In the genomic region with DNA sequence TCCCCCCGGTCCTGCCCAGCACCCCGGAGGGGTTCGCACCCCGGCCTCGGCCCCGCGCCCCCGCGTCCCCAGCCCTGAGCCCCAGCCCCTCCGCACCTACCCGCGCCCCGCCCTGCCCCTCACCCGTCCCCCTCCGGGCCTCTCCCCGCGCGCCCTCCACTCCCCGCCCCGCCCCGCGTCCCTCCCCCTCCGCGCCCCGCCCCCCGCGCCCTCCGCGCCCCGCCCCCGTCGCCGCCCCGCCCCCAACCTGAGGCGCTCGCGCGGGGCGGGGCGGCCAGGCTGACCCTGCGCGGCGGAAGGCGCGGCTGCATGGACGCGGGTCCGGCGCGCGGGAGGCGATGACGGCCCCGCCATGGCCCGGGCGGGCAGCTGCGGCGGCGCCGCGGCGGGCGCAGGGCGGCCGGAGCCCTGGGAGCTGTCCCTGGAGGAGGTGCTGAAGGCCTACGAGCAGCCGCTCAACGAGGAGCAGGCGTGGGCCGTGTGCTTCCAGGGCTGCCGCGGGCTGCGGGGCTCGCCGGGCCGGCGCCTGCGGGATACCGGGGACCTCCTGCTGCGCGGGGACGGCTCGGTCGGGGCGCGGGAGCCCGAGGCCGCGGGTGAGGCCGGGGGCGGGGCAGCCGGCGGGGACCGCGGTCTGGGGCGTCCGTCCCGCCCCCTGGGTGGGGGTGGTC, we compare ENCODE assay signal across 8 cellular contexts. TPM values are rescaled to one million over a fixed set of nuclear protein-coding genes. Genes with fewer than 3 reads are reported as not detected.
DNase-seq lines count a peak whose midpoint lies in the region; ATAC-seq and TF ChIP-seq lines count a peak whose summit lies in the region.

A gene with protein sequence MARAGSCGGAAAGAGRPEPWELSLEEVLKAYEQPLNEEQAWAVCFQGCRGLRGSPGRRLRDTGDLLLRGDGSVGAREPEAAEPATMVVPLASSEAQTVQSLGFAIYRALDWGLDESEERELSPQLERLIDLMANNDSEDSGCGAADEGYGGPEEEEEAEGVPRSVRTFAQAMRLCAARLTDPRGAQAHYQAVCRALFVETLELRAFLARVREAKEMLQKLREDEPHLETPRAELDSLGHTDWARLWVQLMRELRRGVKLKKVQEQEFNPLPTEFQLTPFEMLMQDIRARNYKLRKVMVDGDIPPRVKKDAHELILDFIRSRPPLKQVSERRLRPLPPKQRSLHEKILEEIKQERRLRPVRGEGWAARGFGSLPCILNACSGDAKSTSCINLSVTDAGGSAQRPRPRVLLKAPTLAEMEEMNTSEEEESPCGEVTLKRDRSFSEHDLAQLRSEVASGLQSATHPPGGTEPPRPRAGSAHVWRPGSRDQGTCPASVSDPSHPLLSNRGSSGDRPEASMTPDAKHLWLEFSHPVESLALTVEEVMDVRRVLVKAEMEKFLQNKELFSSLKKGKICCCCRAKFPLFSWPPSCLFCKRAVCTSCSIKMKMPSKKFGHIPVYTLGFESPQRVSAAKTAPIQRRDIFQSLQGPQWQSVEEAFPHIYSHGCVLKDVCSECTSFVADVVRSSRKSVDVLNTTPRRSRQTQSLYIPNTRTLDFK (plus strand): TSS at position 277 of the 671 bp plus-strand sequence. CDS start 76 bp downstream, at position 353.

- TF ChIP-seq CTCF in kidney epithelial cell (IDR thresholded peaks at IDR 0.05; ENCODE audit: insufficient read depth, low read length, poor library complexity, severe bottlenecking), result no peak

- H3K9me3 ChIP-seq in MG63, result no peaks in the 10 kb centered on the region

- H3K4me3 ChIP-seq in MG63 (peak within 1 kb of the TSS; percentile 45), kidney epithelial cell (ENCODE audit: low read depth, low read length) (peak within 1 kb of the TSS; percentile 48)

- no peaks in the 10 kb centered on the region for H3K36me3 ChIP-seq in MG63
- H3K36me3 ChIP-seq in kidney epithelial cell (ENCODE audit: control insufficient read depth, insufficient read depth, low read length), result no peaks in the 10 kb centered on the region

- H3K27me3 ChIP-seq in MG63, result no peaks in the 10 kb centered on the region
- H3K27me3 ChIP-seq in kidney epithelial cell (ENCODE audit: control insufficient read depth, insufficient read depth, low read length), result no peaks in the 10 kb centered on the region

- DNase-seq in MG63 (peak; percentile 61), cerebellum (ENCODE audit: low spot score) (peak; percentile 89), kidney epithelial cell (ENCODE audit: low read depth) (no peak), NCI-H187 treated with DMSO at 0.1 percent for 48 hours (lab: John Stamatoyannopoulos, UW) (no peak)
- DNase-seq in activated CD4-positive, alpha-beta T cell treated with anti-CD3 and anti-CD28 coated beads for 24 hours (ENCODE audit: low read depth in 2 of 2), result peak; percentile 47 to 56
- DNase-seq in stimulated activated CD4-positive, alpha-beta T cell treated with anti-CD3 and anti-CD28 coated beads, Interleukin-15, amount 100 ng/mL, for 1 hour (ENCODE audit: low read depth in 1 of 2, low spot score in 1 of 2), result peak; percentile 39 to 51

- peak; percentile 70 for ATAC-seq in GM18867 (IDR thresholded peaks at IDR 0.05; ENCODE audit: unreplicated experiment)
- no peak for ATAC-seq in HG03565 (IDR thresholded peaks at IDR 0.05; ENCODE audit: unreplicated experiment)

RNA-seq across cellular contexts. Expression of the gene that starts here (rescaled TPM):
- total RNA-seq in MG63 (2014; rRNA removed; shearing (Covaris generic); ENCODE audit: low replicate concordance), result 5.0 and 5.3 TPM in 2 replicates
- 24.0 TPM for total RNA-seq in cerebellum
- total RNA-seq in kidney epithelial cell, result 1.2 and 1.4 TPM in 2 replicates

Comparison
In these comparisons a context has a peak if more than half of its experiments do, and no peak if none do; other contexts are left out.
1. DNase-seq: peak in MG63 (single experiment), activated CD4-positive, alpha-beta T cell treated with anti-CD3 and anti-CD28 coated beads for 24 hours (2 of 2), cerebellum (single experiment) and stimulated activated CD4-positive, alpha-beta T cell treated with anti-CD3 and anti-CD28 coated beads, Interleukin-15, amount 100 ng/mL, for 1 hour (2 of 2); none in kidney epithelial cell (single experiment) and NCI-H187 treated with DMSO at 0.1 percent for 48 hours (single experiment).